ENCODE assay signal across 7 cellular contexts in genomic region chr7:34491899-34492298, GRCh38.
"Had no signal": no experiment of that assay in that cellular context is flagged by ENCODE, and none has a peak within 500 bp of the region (broad histone marks: within the 10 kb centered on the region; RNA-seq: fewer than 3 reads in every experiment).

No MANE protein-coding gene starts in this region.

- H3K4me3 Mint-ChIP-seq: GM23338, H9 had no signal

- H3K9me3 Mint-ChIP-seq: GM23338, H9 had no signal

- H3K4me2 ChIP-seq: GM23338 had no signal

- H2AFZ ChIP-seq: GM23338 had no signal

- FAIRE-seq: H1, H54, HTR-8/SVneo had no signal

- H3K27ac Mint-ChIP-seq: GM23338, H9 had no signal

- DNase-seq: H9, HCEC 1CT, IMR-90 had no signal

- H3K4me3 ChIP-seq: GM23338 had no signal
